Comparison of ENCODE assay signal across 7 cellular contexts in the genomic region with DNA sequence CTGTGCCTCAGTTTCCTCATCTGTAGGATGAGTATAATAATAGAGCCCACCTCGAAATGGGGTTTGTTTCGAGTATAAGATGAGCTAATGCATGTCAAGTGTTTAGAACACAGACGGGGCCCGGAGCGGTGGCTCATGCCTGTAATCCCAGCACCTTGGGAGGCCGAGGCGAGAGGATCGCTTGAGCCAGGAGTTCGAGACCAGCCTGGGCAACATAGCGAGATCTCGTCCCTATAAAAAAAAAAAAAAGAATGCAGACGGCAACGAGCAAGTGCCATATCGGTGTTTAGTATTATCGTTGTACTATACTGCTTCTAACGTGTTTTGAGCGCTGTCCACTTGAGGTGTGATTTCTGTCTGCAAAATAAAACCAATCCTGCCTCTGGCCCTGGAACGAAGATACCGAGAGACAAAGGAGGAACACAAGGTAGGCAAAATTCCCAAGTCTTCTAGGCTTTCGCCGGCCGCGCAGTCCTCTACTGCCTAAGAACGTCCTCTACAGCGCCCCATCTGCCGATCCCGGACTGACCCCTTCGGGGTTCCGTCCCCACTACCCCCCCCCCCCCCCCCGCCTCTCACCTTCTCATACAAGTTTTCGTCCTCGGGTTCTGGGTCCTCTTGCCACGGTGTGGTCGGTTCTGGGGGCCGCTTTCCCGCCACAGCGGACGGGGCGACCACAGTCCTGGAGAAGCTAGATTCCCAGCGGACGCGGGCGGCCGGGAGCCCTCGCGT. TPM values are rescaled to one million over a fixed set of nuclear protein-coding genes. Genes with fewer than 3 reads are reported as not detected.
DNase-seq lines count a peak whose midpoint lies in the region; ATAC-seq and TF ChIP-seq lines count a peak whose summit lies in the region.

No MANE protein-coding gene starts in this region.

- peak overlapping the region; percentile 97 for H3K27ac Mint-ChIP-seq in activated T-cell treated with anti-CD3 and anti-CD28 coated beads, Interleukin-2, amount 50 U/mL, for 72 hours

- peaks cover 15 to 22% of the 10 kb centered on the region in 2 donors for H3K36me3 Mint-ChIP-seq in activated T-cell treated with anti-CD3 and anti-CD28 coated beads, Interleukin-2, amount 50 U/mL, for 72 hours (ENCODE audit: insufficient read depth in 2 of 2)

- no peaks in the 10 kb centered on the region for H3F3A ChIP-seq in Loucy (ENCODE audit: low read depth)

- H3K27me3 Mint-ChIP-seq in activated T-cell treated with anti-CD3 and anti-CD28 coated beads, Interleukin-2, amount 50 U/mL, for 72 hours (ENCODE audit: low read depth) = peaks cover 23% of the 10 kb centered on the region

- H3K9ac ChIP-seq in ES-I3 (ENCODE audit: low read depth, low read length) (peak overlapping the region; percentile 75), Loucy (ENCODE audit: low read depth, low read length, poor library complexity, severe bottlenecking) (peak overlapping the region; percentile 94)

- WGBS in gastroesophageal sphincter (ENCODE audit: low coverage in 1 of 2), 2 donors = 0 to 31% methylated on average over 1 to 22 of the region's 46 CpGs

- H3K9me3 ChIP-seq in ES-I3 (ENCODE audit: control insufficient read depth, insufficient read depth, low read length) (no peaks in the 10 kb centered on the region), Loucy (ENCODE audit: insufficient read depth, low read depth, low read length) (no peaks in the 10 kb centered on the region), gastroesophageal sphincter (no peaks in the 10 kb centered on the region), neuron (ENCODE audit: low read length) (peaks cover 3% of the 10 kb centered on the region)

- H3K9me2 ChIP-seq in Loucy (replicated peaks; ENCODE audit: low read depth, low read length) = no peaks in the 10 kb centered on the region

- H3K4me3 Mint-ChIP-seq in activated T-cell treated with anti-CD3 and anti-CD28 coated beads, Interleukin-2, amount 50 U/mL, for 72 hours = peak overlapping the region; percentile 96 to 100

- H3K4me2 ChIP-seq in Loucy (ENCODE audit: low read depth, low read length, poor library complexity, severe bottlenecking) = peak overlapping the region; percentile 82

- TF ChIP-seq POLR2A in gastroesophageal sphincter (IDR thresholded peaks at IDR 0.05) = peak in 1 of 2 donors; percentile 34

- TF ChIP-seq CTCF in Loucy (conservative IDR thresholded peaks at IDR 0.05; ENCODE audit: low read length) (no peak), gastroesophageal sphincter (IDR thresholded peaks at IDR 0.05) (no peak)

- DNase-seq in activated T-cell treated with anti-CD3 and anti-CD28 coated beads, Interleukin-2, amount 50 U/mL, for 72 hours = peak; percentile 38 to 42

- peak overlapping the region; percentile 90 to 97 (median 94) for H3K27ac ChIP-seq in gastroesophageal sphincter

- H2AFZ ChIP-seq in Loucy (ENCODE audit: low read length) = peak overlapping the region; percentile 93
- no peak overlapping the region for H2AFZ ChIP-seq in neuron (ENCODE audit: low read depth, low read length)

- peak; percentile 6 for ATAC-seq in GM21528 (IDR thresholded peaks at IDR 0.05; ENCODE audit: low FRiP score, unreplicated experiment)
- ATAC-seq in activated T-cell treated with anti-CD3 and anti-CD28 coated beads, Interleukin-2, amount 50 U/mL, for 72 hours (replicated peaks in 1 of 2) = no peak
- ATAC-seq in gastroesophageal sphincter = peak; percentile 9
- ATAC-seq in GM21360 (IDR thresholded peaks at IDR 0.05; ENCODE audit: unreplicated experiment) = no peak

- H3K36me3 ChIP-seq in ES-I3 (ENCODE audit: insufficient read depth, low read length) (peaks cover 5% of the 10 kb centered on the region; the same call in 1 of the 2 replicates), Loucy (ENCODE audit: insufficient read depth, low read length) (peaks cover 5% of the 10 kb centered on the region; the same call in 1 of the 2 replicates), gastroesophageal sphincter (peaks cover 0 to 26% of the 10 kb centered on the region in 2 donors), neuron (ENCODE audit: insufficient read depth, low read length) (peaks cover 19% of the 10 kb centered on the region)

- no peaks in the 10 kb centered on the region; the same call in 1 of the 2 replicates for H3K4me1 ChIP-seq in ES-I3 (ENCODE audit: insufficient read depth, low read length)
- H3K4me1 ChIP-seq in Loucy (ENCODE audit: insufficient read depth, low read length, poor library complexity, severe bottlenecking) = peaks cover 8% of the 10 kb centered on the region
- peaks cover 0 to 33% (median 0%) of the 10 kb centered on the region in 3 donors for H3K4me1 ChIP-seq in gastroesophageal sphincter
- peaks cover 20% of the 10 kb centered on the region for H3K4me1 ChIP-seq in neuron (ENCODE audit: insufficient read depth, low read length)

- peaks cover 39% of the 10 kb centered on the region for H4K20me1 ChIP-seq in Loucy (ENCODE audit: insufficient read depth, low read length, poor library complexity, severe bottlenecking)

- no peak for TF ChIP-seq EP300 in gastroesophageal sphincter (IDR thresholded peaks at IDR 0.05)

- peaks cover 24% of the 10 kb centered on the region for H3K4me1 Mint-ChIP-seq in activated T-cell treated with anti-CD3 and anti-CD28 coated beads, Interleukin-2, amount 50 U/mL, for 72 hours (ENCODE audit: low read depth)

- H3K27me3 ChIP-seq in Loucy (ENCODE audit: insufficient read depth, low read length, poor library complexity, severe bottlenecking) (no peaks in the 10 kb centered on the region), gastroesophageal sphincter (no peaks in the 10 kb centered on the region), neuron (ENCODE audit: insufficient read depth, low read length) (peaks cover 5% of the 10 kb centered on the region)

- peak overlapping the region; percentile 93 for H3K4me3 ChIP-seq in Loucy (ENCODE audit: low read length, poor library complexity, severe bottlenecking)
- H3K4me3 ChIP-seq in gastroesophageal sphincter = peak overlapping the region; percentile 65 to 73
- peak overlapping the region; percentile 95 for H3K4me3 ChIP-seq in neuron (ENCODE audit: low read length)

- H3K79me2 ChIP-seq in Loucy (ENCODE audit: insufficient read depth, low read length) = peaks cover 63% of the 10 kb centered on the region

- H3K9me3 Mint-ChIP-seq in activated T-cell treated with anti-CD3 and anti-CD28 coated beads, Interleukin-2, amount 50 U/mL, for 72 hours = no peaks in the 10 kb centered on the region

RNA-seq across cellular contexts. Expression of a gene that starts 0.4 kb away (rescaled TPM):
- 10 to 100 TPM; 66.7 to 84.3 TPM for total RNA-seq in activated T-cell treated with anti-CD3 and anti-CD28 coated beads, Interleukin-2, amount 50 U/mL, for 72 hours
- 10 to 100 TPM; 43.3 to 66.8 (median 53.0) TPM for total RNA-seq in gastroesophageal sphincter

RNA-seq across cellular contexts. Expression of a gene that starts 1.0 kb away (rescaled TPM):
- 10 to 100 TPM; 71.6 to 82.4 TPM for total RNA-seq in activated T-cell treated with anti-CD3 and anti-CD28 coated beads, Interleukin-2, amount 50 U/mL, for 72 hours
- 10 to 100 TPM; 25.2 to 33.1 (median 29.2) TPM for total RNA-seq in gastroesophageal sphincter

RNA-seq across cellular contexts. Expression of a gene that starts 49.6 kb away (rescaled TPM):
- total RNA-seq in activated T-cell treated with anti-CD3 and anti-CD28 coated beads, Interleukin-2, amount 50 U/mL, for 72 hours = 100 to 1,000 TPM; 160 to 197 TPM
- total RNA-seq in gastroesophageal sphincter = 100 to 1,000 TPM; 108 to 211 (median 123) TPM

Comparison
In these comparisons a context has a peak if more than half of its experiments do, and no peak if none do; other contexts are left out.
1. ATAC-seq: peak in GM21528 (single experiment) and gastroesophageal sphincter (single experiment); none in activated T-cell treated with anti-CD3 and anti-CD28 coated beads, Interleukin-2, amount 50 U/mL, for 72 hours (0 of 2) and GM21360 (single experiment).
2. Peak in every context shown above with its lines, with median percentiles within 50 percentile points of each other: H3K4me3 ChIP-seq.